23 cellular contexts compared by ENCODE assay signal in genomic region chr9:110261631-110262030, GRCh38. TPM values are rescaled to one million over a fixed set of nuclear protein-coding genes. Genes with fewer than 3 reads are reported as not detected.
"Had no signal": no experiment of that assay in that cellular context is flagged by ENCODE, and none has a peak within 500 bp of the region (broad histone marks: within the 10 kb centered on the region; RNA-seq: fewer than 3 reads in every experiment).

No MANE protein-coding gene starts in this region.

- DNase-seq: activated CD4-positive, alpha-beta T cell treated with anti-CD3 and anti-CD28 coated beads, Interleukin-2, amount 50 U/mL, for 1 hour; activated CD8-positive, alpha-beta memory T cell treated with anti-CD3 and anti-CD28 coated beads, Interleukin-2, amount 50 U/mL, for 4 hours; activated naive CD4-positive, alpha-beta T cell treated with anti-CD3 and anti-CD28 coated beads, Interleukin-2, amount 50 U/mL, for 16 hours; activated T-cell treated with anti-CD3 and anti-CD28 coated beads, Interleukin-2, amount 50 U/mL, for 4 hours; amniotic stem cell; effector memory CD4-positive, alpha-beta T cell; gastrocnemius medialis; head of caudate nucleus; left lung; midbrain; right lobe of liver; stimulated activated naive B cell treated with anti-CD40 and anti-IgM and Interleukin-4, amounts not matched to agents 10 μg/mL and 1 μg/mL and 100 μg/mL, for 72 hours; T1000; upper lobe of left lung had no signal

- H3K4me3 ChIP-seq: esophagus muscularis mucosa, gastrocnemius medialis, left lung, right lobe of liver, thoracic aorta, upper lobe of left lung had no signal

- H3K9me3 Mint-ChIP-seq: activated T-cell treated with anti-CD3 and anti-CD28 coated beads, Interleukin-2, amount 50 U/mL, for 4 hours; dendritic cell treated with granulocyte-macrophage colony-stimulating factor and Interleukin-4, amounts not matched to agents 40 ng/mL and 50 ng/mL, for 4 days; stimulated activated naive B cell treated with anti-CD40 and anti-IgM and Interleukin-4, amounts not matched to agents 10 μg/mL and 1 μg/mL and 100 μg/mL, for 72 hours had no signal

- H2AFZ ChIP-seq: parathyroid adenoma had no signal

- ATAC-seq: activated T-cell treated with anti-CD3 and anti-CD28 coated beads, Interleukin-2, amount 50 U/mL, for 4 hours; gastrocnemius medialis; left lung; right lobe of liver; stimulated activated naive B cell treated with anti-CD40 and anti-IgM and Interleukin-4, amounts not matched to agents 10 μg/mL and 1 μg/mL and 100 μg/mL, for 72 hours had no signal

- H3K9ac ChIP-seq: parathyroid adenoma had no signal

- H3K27me3 ChIP-seq: esophagus muscularis mucosa, gastrocnemius medialis, left lung, right lobe of liver, upper lobe of left lung had no signal

- H3K79me2 ChIP-seq: parathyroid adenoma had no signal

- H3K27ac ChIP-seq: esophagus muscularis mucosa, gastrocnemius medialis, left lung, parathyroid adenoma, right lobe of liver, thoracic aorta, upper lobe of left lung had no signal

- H3K36me3 ChIP-seq: esophagus muscularis mucosa, gastrocnemius medialis, left lung, right lobe of liver, thoracic aorta, upper lobe of left lung had no signal

- H3K27ac Mint-ChIP-seq: dendritic cell treated with granulocyte-macrophage colony-stimulating factor and Interleukin-4, amounts not matched to agents 40 ng/mL and 50 ng/mL, for 4 days; nephron; stimulated activated naive B cell treated with anti-CD40 and anti-IgM and Interleukin-4, amounts not matched to agents 10 μg/mL and 1 μg/mL and 100 μg/mL, for 72 hours had no signal

- H3K9me3 ChIP-seq: esophagus muscularis mucosa, gastrocnemius medialis, left lung, right lobe of liver, thoracic aorta, upper lobe of left lung had no signal

RNA-seq across cellular contexts. Expression of gene C9orf152, which starts 53.7 kb away (rescaled TPM):
- total RNA-seq: chondrocyte, endothelial cell of umbilical vein, esophagus muscularis mucosa, gastrocnemius medialis, kidney epithelial cell, lung microvascular endothelial cell had no signal
- polyA plus RNA-seq: endothelial cell of umbilical vein had no signal
